ENCODE assay signal across 9 cellular contexts in the genomic region with DNA sequence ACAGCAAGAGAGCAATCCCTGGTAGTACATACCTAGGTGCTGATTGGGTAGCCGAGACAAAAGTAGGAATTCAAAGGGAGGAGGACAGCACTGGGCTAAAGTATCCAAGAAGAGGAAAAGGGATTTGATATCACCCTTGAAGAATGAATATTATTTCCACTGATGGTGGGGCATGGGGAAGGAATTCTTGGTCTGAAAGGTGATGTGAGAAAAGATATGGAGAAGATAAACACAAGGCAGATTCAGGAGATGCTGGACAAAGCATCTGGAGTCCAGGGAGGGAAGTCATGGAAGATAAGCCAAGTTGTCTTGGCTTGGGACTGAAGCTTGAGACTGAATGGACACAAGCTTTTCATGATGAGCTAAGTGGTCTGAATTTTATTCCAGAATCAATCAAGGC.
"Had no signal": no experiment of that assay in that cellular context is flagged by ENCODE, and none has a peak within 500 bp of the region (broad histone marks: within the 10 kb centered on the region; RNA-seq: fewer than 3 reads in every experiment).

No MANE protein-coding gene starts in this region.

- H3K27ac ChIP-seq: HL-60, KMS-11 had no signal

- H3K4me3 ChIP-seq: K562 had no signal

- H3K9ac ChIP-seq: KMS-11 had no signal

- H3K4me1 Mint-ChIP-seq: IgD-negative memory B cell had no signal

- H3K4me2 ChIP-seq: KMS-11 had no signal

- H3K27me3 Mint-ChIP-seq: IgD-negative memory B cell had no signal

- FAIRE-seq: HepG2, HTR-8/SVneo, K562 had no signal

- ATAC-seq: HepG2, K562 had no signal

- DNase-seq: IMR-90, KBM-7, KG1 had no signal

- H3K27ac Mint-ChIP-seq: IgD-negative memory B cell had no signal
